36 cellular contexts compared by ENCODE assay signal in the genomic region with DNA sequence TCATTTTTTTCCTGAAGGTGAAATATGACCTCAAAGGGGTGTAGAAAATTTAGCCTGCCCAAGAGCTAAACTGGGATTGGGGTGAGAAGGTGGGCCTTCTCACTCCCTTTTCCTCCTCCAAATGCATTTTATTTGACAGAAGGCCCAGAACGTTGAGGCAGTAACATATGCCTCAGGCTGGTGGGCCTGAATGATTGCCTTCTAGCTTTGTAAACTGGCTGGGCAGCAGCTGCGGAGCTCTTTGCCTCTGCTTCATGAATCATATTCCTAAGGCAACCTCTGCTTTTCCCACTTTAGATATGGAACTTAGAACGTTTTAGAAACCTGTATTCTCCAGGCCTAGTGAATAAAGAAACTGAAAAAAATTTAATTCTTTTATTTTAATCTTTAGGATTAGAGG. TPM values are rescaled to one million over a fixed set of nuclear protein-coding genes. Genes with fewer than 3 reads are reported as not detected.
"Had no signal": no experiment of that assay in that cellular context is flagged by ENCODE, and none has a peak within 500 bp of the region (broad histone marks: within the 10 kb centered on the region; RNA-seq: fewer than 3 reads in every experiment).

No MANE protein-coding gene starts in this region.

- H3K9ac ChIP-seq: SK-N-SH had no signal

- H3K9me3 Mint-ChIP-seq: activated CD4-positive, alpha-beta memory T cell treated with anti-CD3 and anti-CD28 coated beads for 36 hours; activated naive CD8-positive, alpha-beta T cell treated with anti-CD3 and anti-CD28 coated beads for 36 hours; T-helper 1 cell treated with Interleukin-12 subunit alpha and Interleukin-12 subunit beta and Interleukin-4 antibody, amounts not matched to agents 30 μg/mL and 1 μg/mL, for 36 hours; T-helper 2 cell treated with Interferon-gamma antibody and Interleukin-4, amounts not matched to agents 5 μg/mL and 100 μg/mL, for 36 hours; WTC11 had no signal

- H3K4me3 ChIP-seq: Peyer's patch, SJSA1 had no signal

- H3K36me3 ChIP-seq: brain microvascular endothelial cell, Peyer's patch, SJSA1 had no signal

- DNase-seq: activated CD4-positive, alpha-beta memory T cell treated with anti-CD3 and anti-CD28 coated beads for 36 hours; activated CD4-positive, alpha-beta T cell treated with anti-CD3 and anti-CD28 coated beads for 4 hours; activated CD4-positive, alpha-beta T cell treated with anti-CD3 and anti-CD28 coated beads, Interleukin-2, amount 50 U/mL, for 1 hour; activated CD4-positive, CD25-positive, alpha-beta regulatory T cell treated with anti-CD3 and anti-CD28 coated beads, Interleukin-2, amount 50 U/mL, for 72 hours; activated CD8-positive, alpha-beta memory T cell treated with anti-CD3 and anti-CD28 coated beads, Interleukin-2, amount 50 U/mL, for 4 hours; activated effector memory CD4-positive, alpha-beta T cell treated with Interleukin-2 at 50 U/mL for 16 hours; activated naive CD4-positive, alpha-beta T cell treated with anti-CD3 and anti-CD28 coated beads, Interleukin-2, amount 50 U/mL, for 16 hours; activated naive CD8-positive, alpha-beta T cell treated with anti-CD3 and anti-CD28 coated beads for 36 hours; activated T-cell treated with anti-CD3 and anti-CD28 coated beads for 4 hours; activated T-cell treated with anti-CD3 and anti-CD28 coated beads, Interleukin-2, amount 50 U/mL, for 48 hours; amniotic stem cell; aorta; brain microvascular endothelial cell; central memory CD4-positive, alpha-beta T cell; Kasumi-1; KG1; MM.1S; MV-4-11; NCI-H1092; NCI-H1436 treated with DMSO at 0.1 percent for 48 hours; NCI-H187 treated with DMSO at 0.1 percent for 48 hours; NCI-H2081; NCI-H2171 treated with DMSO at 0.1 percent for 48 hours; NCI-H2227 treated with DMSO at 0.1 percent for 48 hours; NCI-H446; NCI-H510A treated with DMSO at 0.1 percent for 48 hours; NCI-H526 treated with DMSO at 0.1 percent for 48 hours; PC-3; Peyer's patch; RPMI8226; SHP77 treated with DMSO at 0.1 percent for 48 hours; SK-N-SH had no signal

- H3K9me3 ChIP-seq: Peyer's patch, SJSA1, SK-N-SH had no signal

- H3K4me3 Mint-ChIP-seq: activated CD4-positive, alpha-beta memory T cell treated with anti-CD3 and anti-CD28 coated beads for 36 hours; activated naive CD8-positive, alpha-beta T cell treated with anti-CD3 and anti-CD28 coated beads for 36 hours; T-helper 1 cell treated with Interleukin-12 subunit alpha and Interleukin-12 subunit beta and Interleukin-4 antibody, amounts not matched to agents 30 μg/mL and 1 μg/mL, for 36 hours; T-helper 2 cell treated with Interferon-gamma antibody and Interleukin-4, amounts not matched to agents 5 μg/mL and 100 μg/mL, for 36 hours had no signal

- H3K27ac ChIP-seq: brain microvascular endothelial cell, Peyer's patch, SJSA1 had no signal

- H3K27me3 Mint-ChIP-seq: activated CD4-positive, alpha-beta memory T cell treated with anti-CD3 and anti-CD28 coated beads for 36 hours had no signal

- H3K36me3 Mint-ChIP-seq: activated CD4-positive, alpha-beta memory T cell treated with anti-CD3 and anti-CD28 coated beads for 36 hours; activated naive CD8-positive, alpha-beta T cell treated with anti-CD3 and anti-CD28 coated beads for 36 hours; WTC11 had no signal

- H3K27me3 ChIP-seq: brain microvascular endothelial cell, Peyer's patch, SJSA1 had no signal

- H3K27ac Mint-ChIP-seq: activated CD4-positive, alpha-beta memory T cell treated with anti-CD3 and anti-CD28 coated beads for 36 hours; T-helper 1 cell treated with Interleukin-12 subunit alpha and Interleukin-12 subunit beta and Interleukin-4 antibody, amounts not matched to agents 30 μg/mL and 1 μg/mL, for 36 hours; T-helper 2 cell treated with Interferon-gamma antibody and Interleukin-4, amounts not matched to agents 5 μg/mL and 100 μg/mL, for 36 hours; WTC11 had no signal

- H3K4me2 ChIP-seq: SK-N-SH had no signal

RNA-seq across cellular contexts. Expression of a gene that starts 11.3 kb away (rescaled TPM):
- total RNA-seq: WTC11 had no signal

RNA-seq across cellular contexts. Expression of a gene that starts 57.9 kb away (rescaled TPM):
- total RNA-seq: activated CD4-positive, alpha-beta memory T cell treated with anti-CD3 and anti-CD28 coated beads for 36 hours; activated naive CD8-positive, alpha-beta T cell treated with anti-CD3 and anti-CD28 coated beads for 36 hours; Peyer's patch; WTC11 had no signal
- polyA plus RNA-seq: aorta had no signal
